Comparison of ENCODE assay signal across 10 cellular contexts in the genomic region with DNA sequence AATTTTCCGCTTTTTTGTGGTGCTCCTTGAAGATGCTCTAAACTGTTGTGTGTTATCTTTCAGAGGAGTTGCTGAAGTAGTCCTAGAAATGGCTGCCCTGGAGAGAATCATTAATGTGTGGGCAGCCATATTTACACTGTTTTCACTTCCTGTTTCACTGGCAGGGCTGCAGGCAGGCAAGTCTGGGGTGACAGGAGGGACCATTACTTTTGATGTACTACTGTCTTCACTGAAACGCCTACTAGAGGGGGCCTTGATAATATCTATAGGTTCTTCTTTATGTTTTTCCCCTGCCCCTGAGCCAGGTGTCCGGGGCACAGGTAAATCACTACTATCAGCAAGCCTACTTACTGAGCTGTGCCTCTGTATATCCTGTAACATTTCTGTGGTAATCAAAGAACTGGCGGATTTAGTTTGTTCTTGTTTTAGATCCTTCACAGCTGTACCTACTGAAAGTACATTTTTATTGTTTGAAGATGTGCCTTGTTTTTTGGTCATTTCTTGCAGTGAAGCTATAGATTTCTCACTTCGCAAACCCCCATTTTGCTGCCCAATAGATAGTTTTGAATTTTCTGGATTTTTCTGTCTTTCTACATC. TPM values are rescaled to one million over a fixed set of nuclear protein-coding genes. Genes with fewer than 3 reads are reported as not detected.
DNase-seq lines count a peak whose midpoint lies in the region; ATAC-seq and TF ChIP-seq lines count a peak whose summit lies in the region.
"Had no signal": no experiment of that assay in that cellular context is flagged by ENCODE, and none has a peak within 500 bp of the region (broad histone marks: within the 10 kb centered on the region; RNA-seq: fewer than 3 reads in every experiment).

No MANE protein-coding gene starts in this region.

- H3K4me1 ChIP-seq in tibial artery (no peaks in the 10 kb centered on the region), uterus (no peaks in the 10 kb centered on the region)
- H3K4me1 ChIP-seq: Peyer's patch had no signal

- no peak overlapping the region for H3K4me3 Mint-ChIP-seq in activated naive CD8-positive, alpha-beta T cell
- no peak overlapping the region for H3K4me3 Mint-ChIP-seq in mesothelial cell of epicardium
- H3K4me3 Mint-ChIP-seq: brain had no signal

- H3K9me3 Mint-ChIP-seq in activated naive CD8-positive, alpha-beta T cell (ENCODE audit: low read depth): no peaks in the 10 kb centered on the region
- no peaks in the 10 kb centered on the region for H3K9me3 Mint-ChIP-seq in mesothelial cell of epicardium
- H3K9me3 Mint-ChIP-seq: brain had no signal

- H3K27ac ChIP-seq in tibial artery (no peak overlapping the region), uterus (no peak overlapping the region)

- TF ChIP-seq CTCF in tibial artery (IDR thresholded peaks at IDR 0.05) (no peak), uterus (IDR thresholded peaks at IDR 0.05) (no peak), mesothelial cell of epicardium (IDR thresholded peaks at IDR 0.05; ENCODE audit: unreplicated experiment) (no peak)

- H3K36me3 Mint-ChIP-seq in activated naive CD8-positive, alpha-beta T cell: peaks cover 10% of the 10 kb centered on the region
- H3K36me3 Mint-ChIP-seq in mesothelial cell of epicardium: peaks cover 19% of the 10 kb centered on the region

- TF ChIP-seq POLR2A in uterus (IDR thresholded peaks at IDR 0.05): no peak

- intact Hi-C loops in tibial artery (cut with DNase I; ENCODE audit: low total_unique reads) (no loop called here), uterus (cut with DNase I; ENCODE audit: low total_unique reads) (no loop called here)

- no peak overlapping the region for H3K4me3 ChIP-seq in tibial artery
- no peak overlapping the region for H3K4me3 ChIP-seq in uterus
- H3K4me3 ChIP-seq: Peyer's patch had no signal

- peak; percentile 94 for ATAC-seq in GM18499 (IDR thresholded peaks at IDR 0.05; ENCODE audit: insufficient read depth, unreplicated experiment)
- ATAC-seq in GM21390 (IDR thresholded peaks at IDR 0.05; ENCODE audit: unreplicated experiment): peak; percentile 98
- ATAC-seq in HG03378 (IDR thresholded peaks at IDR 0.05; ENCODE audit: unreplicated experiment): peak; percentile 98

- H3K4me1 Mint-ChIP-seq in activated naive CD8-positive, alpha-beta T cell (ENCODE audit: low read depth): peaks cover 21% of the 10 kb centered on the region
- H3K4me1 Mint-ChIP-seq in mesothelial cell of epicardium: no peaks in the 10 kb centered on the region
- H3K4me1 Mint-ChIP-seq: brain had no signal

- H3K9me3 ChIP-seq in tibial artery: no peaks in the 10 kb centered on the region
- no peaks in the 10 kb centered on the region for H3K9me3 ChIP-seq in uterus
- H3K9me3 ChIP-seq: Peyer's patch had no signal

- no peaks in the 10 kb centered on the region for H3K27me3 Mint-ChIP-seq in activated naive CD8-positive, alpha-beta T cell
- no peaks in the 10 kb centered on the region for H3K27me3 Mint-ChIP-seq in mesothelial cell of epicardium (ENCODE audit: low read depth)
- H3K27me3 Mint-ChIP-seq: brain had no signal

- peak overlapping the region; percentile 79 for H3K27ac Mint-ChIP-seq in activated naive CD8-positive, alpha-beta T cell
- H3K27ac Mint-ChIP-seq in mesothelial cell of epicardium: no peak overlapping the region

- DNase-seq in tibial artery: no peak
- no peak for DNase-seq in uterus
- DNase-seq in NCI-H345 (lab: John Stamatoyannopoulos, UW): no peak
- no peak for DNase-seq in mesothelial cell of epicardium (ENCODE audit: low spot score in 2 of 2, unreplicated experiment in 2 of 2)

- H3K27me3 ChIP-seq in tibial artery (no peaks in the 10 kb centered on the region), uterus (no peaks in the 10 kb centered on the region)
- H3K27me3 ChIP-seq: Peyer's patch had no signal

- H3K36me3 ChIP-seq in tibial artery (peaks cover 51 to 80% (median 77%) of the 10 kb centered on the region in 3 donors), uterus (no peaks in the 10 kb centered on the region)

RNA-seq across cellular contexts. Expression of gene ACAT1, which starts 39.7 kb away (rescaled TPM):
- total RNA-seq in uterus (10 to 100 TPM; 50.9 to 86.2 (median 70.9) TPM), mesothelial cell of epicardium (27.2 to 33.2 TPM (median 32.2 TPM) in 3 replicates)
